ENCODE assay signal across 24 cellular contexts in the genomic region with DNA sequence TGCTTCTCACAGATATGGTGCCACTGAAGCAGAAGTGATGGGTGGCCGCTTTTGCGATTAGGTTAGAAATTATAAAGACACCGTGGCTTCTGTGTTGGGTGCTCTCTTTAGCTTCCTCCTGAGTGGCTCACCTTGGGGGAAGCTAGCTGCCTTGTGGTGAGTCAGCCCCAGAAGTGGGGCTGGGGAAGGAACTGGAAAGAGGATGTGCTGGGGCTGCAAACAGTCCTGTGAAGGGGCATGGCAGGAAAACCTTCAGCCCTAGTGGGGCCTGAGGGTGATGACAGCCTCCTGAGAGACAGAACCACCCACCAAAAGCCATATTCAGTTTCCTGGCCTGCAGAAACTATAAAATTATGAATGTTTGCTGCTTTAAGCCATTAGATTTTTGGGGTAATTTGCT. TPM values are rescaled to one million over a fixed set of nuclear protein-coding genes. Genes with fewer than 3 reads are reported as not detected.
DNase-seq lines count a peak whose midpoint lies in the region; ATAC-seq, FAIRE-seq and TF ChIP-seq lines count a peak whose summit lies in the region.
"Had no signal": no experiment of that assay in that cellular context is flagged by ENCODE, and none has a peak within 500 bp of the region (broad histone marks: within the 10 kb centered on the region; RNA-seq: fewer than 3 reads in every experiment).

No MANE protein-coding gene starts in this region.

- no peak for ATAC-seq in activated CD8-positive, alpha-beta memory T cell treated with anti-CD3 and anti-CD28 coated beads, Interleukin-2, amount 10 ng/mL, durations not matched to agents 7 days and 5 days
- ATAC-seq in HG02885 (IDR thresholded peaks at IDR 0.05; ENCODE audit: poor library complexity, unreplicated experiment), result no peak
- ATAC-seq: SK-N-SH treated with all-trans-retinoic acid at 6 μM for 48 hours had no signal

- peak; percentile 21 for DNase-seq in activated CD8-positive, alpha-beta memory T cell treated with anti-CD3 and anti-CD28 coated beads, Interleukin-2, amount 10 ng/mL, durations not matched to agents 7 days and 5 days
- DNase-seq in activated CD8-positive, alpha-beta memory T cell treated with anti-CD3 and anti-CD28 coated beads, Interleukin-2, amount 50 U/mL, for 4 hours, result no peak
- DNase-seq in SKM-1 (lab: John Stamatoyannopoulos, UW; ENCODE audit: unreplicated experiment) (peak; percentile 29), epithelial cell of esophagus (ENCODE audit: low read depth) (peak; percentile 8), urothelium cell line (ENCODE audit: low spot score) (peak; percentile 31), AML-193 (lab: John Stamatoyannopoulos, UW) (no peak)
- DNase-seq in activated CD4-positive, alpha-beta T cell treated with anti-CD3 and anti-CD28 coated beads for 4 hours, result no peak
- DNase-seq: CD4-positive, CD25-positive, alpha-beta regulatory T cell; COR-L47; DMS79; NCI-H1048; NCI-H1417 treated with DMSO at 0.1 percent for 48 hours; NCI-H187 treated with DMSO at 0.1 percent for 48 hours; NCI-H2107; NCI-H446 treated with DMSO at 0.1 percent for 48 hours; NCI-H526 treated with DMSO at 0.1 percent for 48 hours; Peyer's patch had no signal

- no peaks in the 10 kb centered on the region for H3K9me3 Mint-ChIP-seq in activated CD8-positive, alpha-beta memory T cell treated with anti-CD3 and anti-CD28 coated beads, Interleukin-2, amount 10 ng/mL, durations not matched to agents 7 days and 5 days (ENCODE audit: low read depth)

- no peak overlapping the region for H3K4me3 ChIP-seq in epithelial cell of esophagus (ENCODE audit: low read length)
- H3K4me3 ChIP-seq: Peyer's patch had no signal

- no peaks in the 10 kb centered on the region for H3K36me3 Mint-ChIP-seq in activated CD8-positive, alpha-beta memory T cell treated with anti-CD3 and anti-CD28 coated beads, Interleukin-2, amount 10 ng/mL, durations not matched to agents 7 days and 5 days
- H3K36me3 Mint-ChIP-seq: CD4-positive, CD25-positive, alpha-beta regulatory T cell had no signal

- peaks cover 3% of the 10 kb centered on the region for H3K27me3 Mint-ChIP-seq in activated CD8-positive, alpha-beta memory T cell treated with anti-CD3 and anti-CD28 coated beads, Interleukin-2, amount 10 ng/mL, durations not matched to agents 7 days and 5 days

- TF ChIP-seq CTCF in epithelial cell of esophagus (IDR thresholded peaks at IDR 0.05; ENCODE audit: insufficient read depth, low read depth, low read length, missing control alignments), result no peak

- FAIRE-seq in urothelium cell line (lab: Jason Lieb, UNC), result no peak
- FAIRE-seq: A204.1, GM19239, H54, HTR-8/SVneo had no signal

- H3K4me3 Mint-ChIP-seq in activated CD8-positive, alpha-beta memory T cell treated with anti-CD3 and anti-CD28 coated beads, Interleukin-2, amount 10 ng/mL, durations not matched to agents 7 days and 5 days, result no peak overlapping the region
- H3K4me3 Mint-ChIP-seq: B cell; CD4-positive, CD25-positive, alpha-beta regulatory T cell had no signal

- CTCF ChIA-PET in activated CD8-positive, alpha-beta memory T cell treated with anti-CD3 and anti-CD28 coated beads, Interleukin-2, amount 10 ng/mL, durations not matched to agents 7 days and 5 days (lab: Charles Lee), result no interaction called here

- H3K4me1 Mint-ChIP-seq in activated CD8-positive, alpha-beta memory T cell treated with anti-CD3 and anti-CD28 coated beads, Interleukin-2, amount 10 ng/mL, durations not matched to agents 7 days and 5 days, result no peaks in the 10 kb centered on the region
- H3K4me1 Mint-ChIP-seq: B cell; CD4-positive, CD25-positive, alpha-beta regulatory T cell had no signal

- no peak overlapping the region for H3K27ac Mint-ChIP-seq in activated CD8-positive, alpha-beta memory T cell treated with anti-CD3 and anti-CD28 coated beads, Interleukin-2, amount 10 ng/mL, durations not matched to agents 7 days and 5 days
- H3K27ac Mint-ChIP-seq: B cell; CD4-positive, CD25-positive, alpha-beta regulatory T cell had no signal

RNA-seq across cellular contexts. Expression of gene ASB18, which starts 8.9 kb away (rescaled TPM):
- not detected for total RNA-seq in activated CD8-positive, alpha-beta memory T cell treated with anti-CD3 and anti-CD28 coated beads, Interleukin-2, amount 10 ng/mL, durations not matched to agents 7 days and 5 days
- total RNA-seq: B cell; CD4-positive, CD25-positive, alpha-beta regulatory T cell; Peyer's patch had no signal

Comparison
In these comparisons a context has a peak if more than half of its experiments do, and no peak if none do; other contexts are left out.
1. DNase-seq: peak in activated CD8-positive, alpha-beta memory T cell treated with anti-CD3 and anti-CD28 coated beads, Interleukin-2, amount 10 ng/mL, durations not matched to agents 7 days and 5 days (single experiment), SKM-1 (single experiment), epithelial cell of esophagus (single experiment) and urothelium cell line (single experiment); none in activated CD8-positive, alpha-beta memory T cell treated with anti-CD3 and anti-CD28 coated beads, Interleukin-2, amount 50 U/mL, for 4 hours (single experiment), activated CD4-positive, alpha-beta T cell treated with anti-CD3 and anti-CD28 coated beads for 4 hours (0 of 2) and AML-193 (0 of 2).